In genomic region chr5:146390469-146390868, GRCh38 we compare ENCODE assay signal across 12 cellular contexts. TPM values are rescaled to one million over a fixed set of nuclear protein-coding genes. Genes with fewer than 3 reads are reported as not detected.
A peak's percentile ranks its signal among the peaks of the same experiment; 100 is the strongest.
DNase-seq lines count a peak whose midpoint lies in the region; ATAC-seq, FAIRE-seq and TF ChIP-seq lines count a peak whose summit lies in the region.
"Had no signal": no experiment of that assay in that cellular context is flagged by ENCODE, and none has a peak within 500 bp of the region (broad histone marks: within the 10 kb centered on the region; RNA-seq: fewer than 3 reads in every experiment).

No MANE protein-coding gene starts in this region.

- H4K20me1 ChIP-seq in KMS-11 (ENCODE audit: insufficient read depth) (no peaks in the 10 kb centered on the region), K562 (replicated peaks; ENCODE audit: control insufficient read depth, insufficient read depth, low read length) (no peaks in the 10 kb centered on the region)

- no peak overlapping the region for H3K4me3 Mint-ChIP-seq in nephron progenitor cell

- WGBS in K562 (ENCODE audit: insufficient coverage, low coverage, missing lambda C conversion rate): 0% methylated on average over 2 of the region's 2 CpGs

- no peak overlapping the region for H3K27ac ChIP-seq in KMS-11
- H3K27ac ChIP-seq in K562 (ENCODE audit: extremely low read depth, low read depth, low read length): no peak overlapping the region
- H3K27ac ChIP-seq: tibial artery had no signal

- no TSS peak for BruUV-seq in K562 (replicated peaks; lab: Mats Ljungman, UMichigan)

- ATAC-seq in K562 (peak; percentile 87), GM21723 (IDR thresholded peaks at IDR 0.05; ENCODE audit: unreplicated experiment) (no peak)
- ATAC-seq: activated naive CD4-positive, alpha-beta T cell treated with anti-CD3 and anti-CD28 coated beads, Interleukin-2, amount 50 U/mL, for 72 hours; left cardiac atrium had no signal

- DNase-seq in K562 (ENCODE audit: extremely low read depth in 1 of 4, low spot score in 3 of 4): peak in 1 of 4 experiments; percentile 37
- DNase-seq in nephron progenitor cell: no peak
- no peak for DNase-seq in hypothalamus (lab: John Stamatoyannopoulos, UW)
- no peak for DNase-seq in SHP77 (lab: John Stamatoyannopoulos, UW)
- DNase-seq: left cardiac atrium, NCI-H2029, tibial artery had no signal

- intact Hi-C loops in K562 (cut with micrococcal nuclease): no loop called here

- H3K27me3 Mint-ChIP-seq in nephron progenitor cell (ENCODE audit: low read depth, poor library complexity): peaks cover 7% of the 10 kb centered on the region

- CTCF ChIA-PET in K562 (lab: Yijun Ruan, JAX; ENCODE audit: low intra/inter-chr PET ratio): no interaction called here

- no peak overlapping the region for H3K27ac Mint-ChIP-seq in nephron progenitor cell
- H3K27ac Mint-ChIP-seq: activated naive CD4-positive, alpha-beta T cell treated with anti-CD3 and anti-CD28 coated beads, Interleukin-2, amount 50 U/mL, for 72 hours had no signal

- no peaks in the 10 kb centered on the region for H3K36me3 ChIP-seq in KMS-11 (ENCODE audit: insufficient read depth)
- no peaks in the 10 kb centered on the region for H3K36me3 ChIP-seq in K562 (ENCODE audit: control insufficient read depth, insufficient read depth, low read length)
- H3K36me3 ChIP-seq: tibial artery had no signal

- TF ChIP-seq CTCF in GM12872 (IDR thresholded peaks at IDR 0.05; ENCODE audit: insufficient read depth, low read depth, low read length) (peak; percentile 49), KMS-11 (conservative IDR thresholded peaks at IDR 0.05; ENCODE audit: low read depth, low read length) (0 out of 2 replicates have a peak, but pooled peaks have one; percentile 22), K562 (IDR thresholded peaks at IDR 0.05 in 2 of 3, conservative IDR thresholded peaks at IDR 0.05 in 1 of 3; ENCODE audit: insufficient read depth in 2 of 3, low read depth in 1 of 3, low read length in 3 of 3) (peak; percentile 71 to 99 (median 95)), nephron progenitor cell (IDR thresholded peaks at IDR 0.05) (peak; percentile 29)

- no peaks in the 10 kb centered on the region for H3K9me1 ChIP-seq in K562 (ENCODE audit: control insufficient read depth, insufficient read depth, low read length)

- no peak overlapping the region for H3K4me3 ChIP-seq in KMS-11 (IDR thresholded peaks at IDR 0.05; ENCODE audit: insufficient read depth, low read depth, low read length)
- no peak overlapping the region for H3K4me3 ChIP-seq in K562
- H3K4me3 ChIP-seq: tibial artery had no signal

- H3K9ac ChIP-seq in KMS-11: no peak overlapping the region
- H3K9ac ChIP-seq in K562 (ENCODE audit: insufficient read depth in 1 of 2, low read depth in 2 of 2, low read length in 2 of 2): no peak overlapping the region

- H3K27me3 ChIP-seq in KMS-11 (ENCODE audit: insufficient read depth, low read depth) (no peaks in the 10 kb centered on the region), K562 (ENCODE audit: control insufficient read depth in 2 of 2, insufficient read depth in 2 of 2, low read length in 2 of 2) (peaks cover 3 to 5% of the 10 kb centered on the region in 2 experiments; a peak in 1 of 5 replicates)

- no peak for TF ChIP-seq POLR2A in K562 (conservative IDR thresholded peaks at IDR 0.05)

- H3K4me1 ChIP-seq in KMS-11 (ENCODE audit: low read depth, poor library complexity, severe bottlenecking) (peaks cover 10% of the 10 kb centered on the region), K562 (replicated peaks in 1 of 2; ENCODE audit: control insufficient read depth in 2 of 2, insufficient read depth in 2 of 2, low read length in 2 of 2) (no peaks in the 10 kb centered on the region)
- H3K4me1 ChIP-seq: tibial artery had no signal

- peak in 1 of 2 experiments; percentile 58; a peak in 2 of 4 replicates for TF ChIP-seq RAD21 in K562 (CRISPR knock-in tag; conservative IDR thresholded peaks at IDR 0.05 in 1 of 2, IDR thresholded peaks at IDR 0.05 in 1 of 2)

- H3K4me2 ChIP-seq in KMS-11: no peak overlapping the region
- H3K4me2 ChIP-seq in K562 (ENCODE audit: insufficient read depth, low read length): no peak overlapping the region

- no peaks in the 10 kb centered on the region for H3K9me3 ChIP-seq in K562 (replicated peaks; ENCODE audit: control insufficient read depth, insufficient read depth, low read depth, low read length)
- H3K9me3 ChIP-seq: tibial artery had no signal

- peaks cover 8% of the 10 kb centered on the region for H3K4me1 Mint-ChIP-seq in nephron progenitor cell

- no peaks in the 10 kb centered on the region for H3K79me2 ChIP-seq in KMS-11 (ENCODE audit: insufficient read depth, low read depth)
- H3K79me2 ChIP-seq in K562 (ENCODE audit: control insufficient read depth, insufficient read depth, low read length): no peaks in the 10 kb centered on the region

- no peak overlapping the region for H2AFZ ChIP-seq in KMS-11 (ENCODE audit: low read depth)
- no peak overlapping the region for H2AFZ ChIP-seq in K562 (ENCODE audit: low read depth, low read length)

- in situ Hi-C loops in K562 (cut with MboI): no loop called here

- H3K36me3 Mint-ChIP-seq in nephron progenitor cell (ENCODE audit: low read depth): no peaks in the 10 kb centered on the region
- H3K36me3 Mint-ChIP-seq: activated naive CD4-positive, alpha-beta T cell treated with anti-CD3 and anti-CD28 coated beads, Interleukin-2, amount 50 U/mL, for 72 hours had no signal

- no peak for TF ChIP-seq EP300 in K562 (IDR thresholded peaks at IDR 0.05; ENCODE audit: low read length)

- no peak for FAIRE-seq in K562 (lab: Jason Lieb, UNC)
- FAIRE-seq: colon had no signal

- POLR2A ChIA-PET in K562 (lab: Yijun Ruan, JAX): no interaction called here

- H3K9me3 Mint-ChIP-seq in nephron progenitor cell: no peaks in the 10 kb centered on the region
- H3K9me3 Mint-ChIP-seq: activated naive CD4-positive, alpha-beta T cell treated with anti-CD3 and anti-CD28 coated beads, Interleukin-2, amount 50 U/mL, for 72 hours had no signal

TF ChIP-seq in K562, 482 proteins besides CTCF, POLR2A, EP300 and RAD21:
- TF ChIP-seq SMC3 (conservative IDR thresholded peaks at IDR 0.05; ENCODE audit: insufficient read depth, low read depth, low read length) (0 out of 2 replicates have a peak, but pooled peaks have one; percentile 19), KLF10 (CRISPR knock-in tag; IDR thresholded peaks at IDR 0.05) (no peak)

RNA-seq across cellular contexts. Expression of gene POU4F3, which starts 51.8 kb away (rescaled TPM):
- total RNA-seq in K562 (2011; cell fraction: chromatin; rRNA removed; ENCODE audit: low replicate concordance): not detected in 2 replicates
- not detected in 2 replicates for total RNA-seq in K562 (2011; cell fraction: nucleolus; rRNA removed)
- not detected in 2 replicates for total RNA-seq in K562 (2011; cell fraction: nucleoplasm; rRNA removed)
- total RNA-seq in K562 (2014; rRNA removed) (not detected in 2 replicates), K562 (2014; rRNA removed; fragmentation: Illumina TruSeq; extraction: Trizol) (not detected in 2 replicates), K562 (2015; rRNA removed; fragmentation: Illumina TruSeq; extraction: Trizol) (0.08 TPM in 1 of 2 replicates, not detected in the other), K562 (2021) (0.07 and 0.13 TPM in 2 replicates)
- polyA plus RNA-seq in K562 (2011; rRNA removed) (0.04 TPM in 2 replicates), K562 (2014; fragmentation: Illumina TruSeq; extraction: Trizol) (0.07 TPM in 1 of 2 replicates, not detected in the other), K562 (2014; fragmentation: Nextera tagmentation; extraction: Ambion mirVana) (not detected), K562 (2014; rRNA removed) (not detected in 2 replicates)
- 0.06 TPM in 1 of 2 replicates, not detected in the other for polyA plus RNA-seq in K562 (2011; cell fraction: cytosol; rRNA removed)
- 0.06 and 0.07 TPM in 2 replicates for polyA plus RNA-seq in K562 (2011; cell fraction: nucleus; rRNA removed)
- 0.04 and 0.05 TPM in 2 replicates for polyA plus RNA-seq in K562 (2012)
- not detected in 2 replicates for polyA minus RNA-seq in K562 (2011; rRNA and poly(A)+ RNA removed)
- not detected in 2 replicates for polyA minus RNA-seq in K562 (2011; cell fraction: cytosol; rRNA and poly(A)+ RNA removed)
- not detected in 2 replicates for polyA minus RNA-seq in K562 (2011; cell fraction: nucleus; rRNA and poly(A)+ RNA removed)
- total RNA-seq: activated naive CD4-positive, alpha-beta T cell treated with anti-CD3 and anti-CD28 coated beads, Interleukin-2, amount 50 U/mL, for 72 hours had no signal

RNA-seq across cellular contexts. Expression of gene TCERG1, which starts 56.7 kb away (rescaled TPM):
- total RNA-seq in K562 (2011; cell fraction: chromatin; rRNA removed; ENCODE audit: low replicate concordance): 270 and 574 TPM in 2 replicates
- 144 and 190 TPM in 2 replicates for total RNA-seq in K562 (2011; cell fraction: nucleolus; rRNA removed)
- total RNA-seq in K562 (2011; cell fraction: nucleoplasm; rRNA removed): 234 and 275 TPM in 2 replicates
- total RNA-seq in K562 (2014; rRNA removed) (74.5 and 82.9 TPM in 2 replicates), K562 (2014; rRNA removed; fragmentation: Illumina TruSeq; extraction: Trizol) (113 and 149 TPM in 2 replicates), K562 (2015; rRNA removed; fragmentation: Illumina TruSeq; extraction: Trizol) (121 and 128 TPM in 2 replicates), K562 (2021) (126 and 128 TPM in 2 replicates)
- polyA plus RNA-seq in K562 (2011; rRNA removed) (148 and 229 TPM in 2 replicates), K562 (2014; fragmentation: Illumina TruSeq; extraction: Trizol) (120 and 144 TPM in 2 replicates), K562 (2014; fragmentation: Nextera tagmentation; extraction: Ambion mirVana) (10 to 100 TPM; 50.3 to 62.0 TPM), K562 (2014; rRNA removed) (99.2 and 119 TPM in 2 replicates)
- polyA plus RNA-seq in K562 (2011; cell fraction: cytosol; rRNA removed): 144 and 149 TPM in 2 replicates
- polyA plus RNA-seq in K562 (2011; cell fraction: nucleus; rRNA removed): 579 and 661 TPM in 2 replicates
- polyA plus RNA-seq in K562 (2012): 69.7 and 84.6 TPM in 2 replicates
- 243 and 287 TPM in 2 replicates for polyA minus RNA-seq in K562 (2011; rRNA and poly(A)+ RNA removed)
- 57.3 and 80.7 TPM in 2 replicates for polyA minus RNA-seq in K562 (2011; cell fraction: cytosol; rRNA and poly(A)+ RNA removed)
- 343 and 622 TPM in 2 replicates for polyA minus RNA-seq in K562 (2011; cell fraction: nucleus; rRNA and poly(A)+ RNA removed)

Comparison
In these comparisons a context has a peak if more than half of its experiments do, and no peak if none do; other contexts are left out.
1. CTCF ChIP-seq: peak in every context shown above with its lines; median percentile 95 in K562; 49 in GM12872; 29 in nephron progenitor cell; 22 in KMS-11.